Comparison of ENCODE assay signal across 2 cellular contexts in genomic region chr17:29640981-29641642, GRCh38.
TF ChIP-seq lines count a peak whose summit lies in the region.

No MANE protein-coding gene starts in this region.

TF ChIP-seq in liver, 16 proteins besides CTCF, POLR2A, EP300 and RAD21:
- TF ChIP-seq HNF4G (IDR thresholded peaks at IDR 0.05) (no peak), NR2F2 (IDR thresholded peaks at IDR 0.05) (peak; percentile 80), RXRA (IDR thresholded peaks at IDR 0.05) (peak in 1 of 2 donors; percentile 11), MAX (IDR thresholded peaks at IDR 0.05) (no peak), HNF4A (conservative IDR thresholded peaks at IDR 0.05) (no peak), JUND (IDR thresholded peaks at IDR 0.05) (no peak), REST (IDR thresholded peaks at IDR 0.05) (no peak), FOXA1 (IDR thresholded peaks at IDR 0.05) (no peak), EGR1 (IDR thresholded peaks at IDR 0.05; ENCODE audit: low read depth in 2 of 2) (no peak), FOXA2 (IDR thresholded peaks at IDR 0.05) (no peak), YY1 (IDR thresholded peaks at IDR 0.05) (no peak), ATF3 (IDR thresholded peaks at IDR 0.05) (no peak), GABPA (IDR thresholded peaks at IDR 0.05 in 1 of 2, conservative IDR thresholded peaks at IDR 0.05 in 1 of 2) (no peak)

TF ChIP-seq in HepG2, 621 proteins besides CTCF, POLR2A, EP300 and RAD21:
- TF ChIP-seq ELF3 (CRISPR knock-in tag; IDR thresholded peaks at IDR 0.05): no peak
